In the genomic region with DNA sequence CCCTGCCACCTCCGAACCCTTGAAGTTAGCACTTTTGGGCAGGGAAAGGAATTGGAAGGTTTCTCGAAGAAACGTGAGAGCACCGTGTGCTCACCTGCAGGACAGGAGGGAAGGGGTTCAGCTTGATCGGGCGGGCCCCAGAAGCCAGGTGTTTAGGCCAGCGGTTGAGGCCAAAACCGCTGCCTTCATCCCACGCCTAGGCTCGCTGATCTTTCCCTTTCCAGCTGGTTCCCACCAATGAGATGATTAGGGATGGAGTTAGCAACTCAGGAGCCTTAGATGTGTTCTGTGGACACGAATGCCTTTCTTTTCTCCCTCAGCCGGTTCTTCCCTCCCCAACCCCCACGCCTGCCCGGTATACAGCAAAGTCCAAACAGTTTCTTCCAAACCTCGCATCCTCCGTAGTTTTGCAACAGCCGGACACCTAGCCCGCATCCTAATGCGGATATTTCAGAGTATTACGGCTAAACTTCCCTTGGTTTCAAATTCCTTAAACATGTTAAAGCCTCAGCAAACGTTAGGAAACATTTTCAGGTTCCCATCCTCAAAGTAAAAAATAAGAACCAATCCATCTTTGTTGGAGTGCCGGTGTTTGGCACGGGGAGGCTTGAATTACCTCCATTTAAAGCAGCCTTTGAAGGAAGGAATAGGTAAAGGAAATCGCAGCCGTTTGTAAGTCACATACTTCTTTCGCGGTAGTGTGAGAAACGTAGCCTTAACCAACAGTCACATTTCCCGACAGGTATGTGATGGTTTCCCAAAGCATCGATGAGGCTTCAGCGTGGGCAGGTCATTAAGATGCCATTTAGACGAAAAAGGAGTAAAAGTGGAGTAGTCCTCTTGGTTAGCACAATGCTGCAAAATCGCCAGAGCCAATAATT, we compare ENCODE assay signal across 8 cellular contexts. TPM values are rescaled to one million over a fixed set of nuclear protein-coding genes. Genes with fewer than 3 reads are reported as not detected.
DNase-seq lines count a peak whose midpoint lies in the region; ATAC-seq and TF ChIP-seq lines count a peak whose summit lies in the region.

No MANE protein-coding gene starts in this region.

- H3K4me1 Mint-ChIP-seq in mesothelial cell of epicardium: peaks cover 9% of the 10 kb centered on the region

- H3K9me3 Mint-ChIP-seq in mesothelial cell of epicardium: no peaks in the 10 kb centered on the region

- H3K36me3 ChIP-seq in GM06990 (ENCODE audit: control insufficient read depth, insufficient read depth, low read length): no peaks in the 10 kb centered on the region
- H3K36me3 ChIP-seq in duodenal mucosa (ENCODE audit: control insufficient read depth in 1 of 2, insufficient read depth in 2 of 2, low read length in 2 of 2): no peaks in the 10 kb centered on the region
- no peaks in the 10 kb centered on the region for H3K36me3 ChIP-seq in thymus (ENCODE audit: control insufficient read depth, insufficient read depth)

- H3K27me3 ChIP-seq in GM06990 (replicated peaks; ENCODE audit: control insufficient read depth, insufficient read depth, low read length) (no peaks in the 10 kb centered on the region), duodenal mucosa (ENCODE audit: control insufficient read depth in 1 of 2, insufficient read depth in 2 of 2, low read length in 2 of 2) (peaks cover 0 to 3% of the 10 kb centered on the region in 2 donors), thymus (ENCODE audit: control insufficient read depth, insufficient read depth) (peaks cover 3% of the 10 kb centered on the region)

- H3K27ac ChIP-seq in duodenal mucosa (ENCODE audit: low read depth, low read length) (no peak overlapping the region), thymus (ENCODE audit: low read depth) (no peak overlapping the region)

- no peaks in the 10 kb centered on the region for H3K36me3 Mint-ChIP-seq in mesothelial cell of epicardium

- H3K9ac ChIP-seq in duodenal mucosa (ENCODE audit: low read depth in 1 of 2, low read length in 2 of 2): peak overlapping the region; percentile 44 to 49

- TF ChIP-seq CTCF in GM06990 (IDR thresholded peaks at IDR 0.05; ENCODE audit: insufficient read depth, low read length, poor library complexity, severe bottlenecking) (no peak), mesothelial cell of epicardium (IDR thresholded peaks at IDR 0.05; ENCODE audit: unreplicated experiment) (no peak), GM10266 (IDR thresholded peaks at IDR 0.05; ENCODE audit: control insufficient read depth, insufficient read depth, low read depth, missing control alignments) (no peak)

- H3K27me3 Mint-ChIP-seq in mesothelial cell of epicardium (ENCODE audit: low read depth): peaks cover 58% of the 10 kb centered on the region

- peak overlapping the region; percentile 88 for H3K4me3 Mint-ChIP-seq in mesothelial cell of epicardium

- WGBS in thymus: 8% methylated on average over 33 of the region's 33 CpGs

- ATAC-seq in HG03097 (IDR thresholded peaks at IDR 0.05; ENCODE audit: low FRiP score, unreplicated experiment): peak; percentile 5
- ATAC-seq in SK-N-SH treated with all-trans-retinoic acid at 6 μM for 48 hours: peak; percentile 29
- no peak for ATAC-seq in HG03571 (IDR thresholded peaks at IDR 0.05; ENCODE audit: unreplicated experiment)

- H3K4me3 ChIP-seq in GM06990 (replicated peaks; ENCODE audit: low read depth, low read length) (peak overlapping the region; percentile 88), duodenal mucosa (ENCODE audit: low read depth in 1 of 2, low read length in 2 of 2) (peak overlapping the region; percentile 64 to 76), thymus (ENCODE audit: low read length) (peak overlapping the region; percentile 67)

- DNase-seq in GM06990 (ENCODE audit: extremely low read depth, insufficient read length) (no peak), mesothelial cell of epicardium (ENCODE audit: low spot score in 2 of 2, unreplicated experiment in 2 of 2) (no peak), GM10266 (ENCODE audit: extremely low spot score) (no peak)

- no peaks in the 10 kb centered on the region for H3K9me3 ChIP-seq in duodenal mucosa (ENCODE audit: control insufficient read depth in 1 of 2, low read length in 2 of 2)
- no peaks in the 10 kb centered on the region for H3K9me3 ChIP-seq in thymus (ENCODE audit: control insufficient read depth)

- H3K4me1 ChIP-seq in duodenal mucosa (ENCODE audit: control insufficient read depth in 1 of 2, insufficient read depth in 2 of 2, low read length in 2 of 2): peaks cover 12 to 15% of the 10 kb centered on the region in 2 donors
- H3K4me1 ChIP-seq in thymus (ENCODE audit: control insufficient read depth, insufficient read depth, low read length): no peaks in the 10 kb centered on the region

- H3K27ac Mint-ChIP-seq in mesothelial cell of epicardium: no peak overlapping the region

TF ChIP-seq in SK-N-SH treated with all-trans-retinoic acid at 6 μM for 48 hours, 23 proteins besides CTCF, POLR2A, EP300 and RAD21 (continues in another document):
- TF ChIP-seq, protein P1, sequence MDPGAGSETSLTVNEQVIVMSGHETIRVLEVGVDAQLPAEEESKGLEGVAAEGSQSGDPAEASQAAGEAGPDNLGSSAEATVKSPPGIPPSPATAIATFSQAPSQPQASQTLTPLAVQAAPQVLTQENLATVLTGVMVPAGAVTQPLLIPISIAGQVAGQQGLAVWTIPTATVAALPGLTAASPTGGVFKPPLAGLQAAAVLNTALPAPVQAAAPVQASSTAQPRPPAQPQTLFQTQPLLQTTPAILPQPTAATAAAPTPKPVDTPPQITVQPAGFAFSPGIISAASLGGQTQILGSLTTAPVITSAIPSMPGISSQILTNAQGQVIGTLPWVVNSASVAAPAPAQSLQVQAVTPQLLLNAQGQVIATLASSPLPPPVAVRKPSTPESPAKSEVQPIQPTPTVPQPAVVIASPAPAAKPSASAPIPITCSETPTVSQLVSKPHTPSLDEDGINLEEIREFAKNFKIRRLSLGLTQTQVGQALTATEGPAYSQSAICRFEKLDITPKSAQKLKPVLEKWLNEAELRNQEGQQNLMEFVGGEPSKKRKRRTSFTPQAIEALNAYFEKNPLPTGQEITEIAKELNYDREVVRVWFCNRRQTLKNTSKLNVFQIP (CRISPR knock-in tag; IDR thresholded peaks at IDR 0.05; ENCODE audit: borderline replicate concordance, low read depth): no peak
- TF ChIP-seq SNAI2 (CRISPR knock-in tag; IDR thresholded peaks at IDR 0.05): no peak
- TF ChIP-seq, protein P2, sequence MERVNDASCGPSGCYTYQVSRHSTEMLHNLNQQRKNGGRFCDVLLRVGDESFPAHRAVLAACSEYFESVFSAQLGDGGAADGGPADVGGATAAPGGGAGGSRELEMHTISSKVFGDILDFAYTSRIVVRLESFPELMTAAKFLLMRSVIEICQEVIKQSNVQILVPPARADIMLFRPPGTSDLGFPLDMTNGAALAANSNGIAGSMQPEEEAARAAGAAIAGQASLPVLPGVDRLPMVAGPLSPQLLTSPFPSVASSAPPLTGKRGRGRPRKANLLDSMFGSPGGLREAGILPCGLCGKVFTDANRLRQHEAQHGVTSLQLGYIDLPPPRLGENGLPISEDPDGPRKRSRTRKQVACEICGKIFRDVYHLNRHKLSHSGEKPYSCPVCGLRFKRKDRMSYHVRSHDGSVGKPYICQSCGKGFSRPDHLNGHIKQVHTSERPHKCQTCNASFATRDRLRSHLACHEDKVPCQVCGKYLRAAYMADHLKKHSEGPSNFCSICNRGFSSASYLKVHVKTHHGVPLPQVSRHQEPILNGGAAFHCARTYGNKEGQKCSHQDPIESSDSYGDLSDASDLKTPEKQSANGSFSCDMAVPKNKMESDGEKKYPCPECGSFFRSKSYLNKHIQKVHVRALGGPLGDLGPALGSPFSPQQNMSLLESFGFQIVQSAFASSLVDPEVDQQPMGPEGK (CRISPR knock-in tag; IDR thresholded peaks at IDR 0.05; ENCODE audit: borderline replicate concordance): no peak
- no peak for TF ChIP-seq ZNF565 (CRISPR knock-in tag; conservative IDR thresholded peaks at IDR 0.05; ENCODE audit: low read depth)
- TF ChIP-seq ZNF70 (CRISPR knock-in tag; IDR thresholded peaks at IDR 0.05): no peak
- no peak for TF ChIP-seq GLIS3 (CRISPR knock-in tag; IDR thresholded peaks at IDR 0.05)
- no peak for TF ChIP-seq TCF4 (CRISPR knock-in tag; IDR thresholded peaks at IDR 0.05; ENCODE audit: borderline replicate concordance)
- TF ChIP-seq, protein P3, sequence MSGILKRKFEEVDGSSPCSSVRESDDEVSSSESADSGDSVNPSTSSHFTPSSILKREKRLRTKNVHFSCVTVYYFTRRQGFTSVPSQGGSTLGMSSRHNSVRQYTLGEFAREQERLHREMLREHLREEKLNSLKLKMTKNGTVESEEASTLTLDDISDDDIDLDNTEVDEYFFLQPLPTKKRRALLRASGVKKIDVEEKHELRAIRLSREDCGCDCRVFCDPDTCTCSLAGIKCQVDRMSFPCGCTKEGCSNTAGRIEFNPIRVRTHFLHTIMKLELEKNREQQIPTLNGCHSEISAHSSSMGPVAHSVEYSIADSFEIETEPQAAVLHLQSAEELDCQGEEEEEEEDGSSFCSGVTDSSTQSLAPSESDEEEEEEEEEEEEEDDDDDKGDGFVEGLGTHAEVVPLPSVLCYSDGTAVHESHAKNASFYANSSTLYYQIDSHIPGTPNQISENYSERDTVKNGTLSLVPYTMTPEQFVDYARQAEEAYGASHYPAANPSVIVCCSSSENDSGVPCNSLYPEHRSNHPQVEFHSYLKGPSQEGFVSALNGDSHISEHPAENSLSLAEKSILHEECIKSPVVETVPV (CRISPR knock-in tag; IDR thresholded peaks at IDR 0.05): no peak
- TF ChIP-seq ZC3H10 (CRISPR knock-in tag; IDR thresholded peaks at IDR 0.05): no peak
- TF ChIP-seq, protein P4, sequence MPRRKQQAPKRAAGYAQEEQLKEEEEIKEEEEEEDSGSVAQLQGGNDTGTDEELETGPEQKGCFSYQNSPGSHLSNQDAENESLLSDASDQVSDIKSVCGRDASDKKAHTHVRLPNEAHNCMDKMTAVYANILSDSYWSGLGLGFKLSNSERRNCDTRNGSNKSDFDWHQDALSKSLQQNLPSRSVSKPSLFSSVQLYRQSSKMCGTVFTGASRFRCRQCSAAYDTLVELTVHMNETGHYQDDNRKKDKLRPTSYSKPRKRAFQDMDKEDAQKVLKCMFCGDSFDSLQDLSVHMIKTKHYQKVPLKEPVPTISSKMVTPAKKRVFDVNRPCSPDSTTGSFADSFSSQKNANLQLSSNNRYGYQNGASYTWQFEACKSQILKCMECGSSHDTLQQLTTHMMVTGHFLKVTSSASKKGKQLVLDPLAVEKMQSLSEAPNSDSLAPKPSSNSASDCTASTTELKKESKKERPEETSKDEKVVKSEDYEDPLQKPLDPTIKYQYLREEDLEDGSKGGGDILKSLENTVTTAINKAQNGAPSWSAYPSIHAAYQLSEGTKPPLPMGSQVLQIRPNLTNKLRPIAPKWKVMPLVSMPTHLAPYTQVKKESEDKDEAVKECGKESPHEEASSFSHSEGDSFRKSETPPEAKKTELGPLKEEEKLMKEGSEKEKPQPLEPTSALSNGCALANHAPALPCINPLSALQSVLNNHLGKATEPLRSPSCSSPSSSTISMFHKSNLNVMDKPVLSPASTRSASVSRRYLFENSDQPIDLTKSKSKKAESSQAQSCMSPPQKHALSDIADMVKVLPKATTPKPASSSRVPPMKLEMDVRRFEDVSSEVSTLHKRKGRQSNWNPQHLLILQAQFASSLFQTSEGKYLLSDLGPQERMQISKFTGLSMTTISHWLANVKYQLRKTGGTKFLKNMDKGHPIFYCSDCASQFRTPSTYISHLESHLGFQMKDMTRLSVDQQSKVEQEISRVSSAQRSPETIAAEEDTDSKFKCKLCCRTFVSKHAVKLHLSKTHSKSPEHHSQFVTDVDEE (CRISPR knock-in tag; IDR thresholded peaks at IDR 0.05): no peak

RNA-seq across cellular contexts. Expression of a gene that starts 1.1 kb away (rescaled TPM):
- total RNA-seq in mesothelial cell of epicardium: 1.2 to 1.3 TPM (median 1.3 TPM) in 3 replicates
- 5.5 TPM for polyA plus RNA-seq in thymus
